In genomic region chr1:9129391-9130041, GRCh38 we compare ENCODE assay signal across 8 cellular contexts. TPM values are rescaled to one million over a fixed set of nuclear protein-coding genes. Genes with fewer than 3 reads are reported as not detected.
DNase-seq lines count a peak whose midpoint lies in the region; ATAC-seq and TF ChIP-seq lines count a peak whose summit lies in the region.

No MANE protein-coding gene starts in this region.

- H3K9me3 ChIP-seq in OCI-LY1 (ENCODE audit: low read length) (no peaks in the 10 kb centered on the region), suprapubic skin (no peaks in the 10 kb centered on the region)

- no peaks in the 10 kb centered on the region for H4K20me1 ChIP-seq in OCI-LY1 (ENCODE audit: insufficient read depth, low read length)

- H3K36me3 ChIP-seq in OCI-LY1 (ENCODE audit: insufficient read depth, low read length) (no peaks in the 10 kb centered on the region; the same call in 1 of the 2 replicates), suprapubic skin (no peaks in the 10 kb centered on the region)

- peak overlapping the region; percentile 46; the same call in 1 of the 2 replicates for H3K4me2 ChIP-seq in OCI-LY1 (ENCODE audit: low read length)

- peaks cover 52% of the 10 kb centered on the region for H3K4me1 Mint-ChIP-seq in activated T-cell treated with anti-CD3 and anti-CD28 coated beads, Interleukin-2, amount 50 U/mL, for 24 hours (ENCODE audit: low read depth)
- H3K4me1 Mint-ChIP-seq in neural crest cell, result peaks cover 9% of the 10 kb centered on the region

- ATAC-seq in GM19023 (IDR thresholded peaks at IDR 0.05; ENCODE audit: unreplicated experiment), result peak; percentile 55
- ATAC-seq in HG03159 (IDR thresholded peaks at IDR 0.05; ENCODE audit: unreplicated experiment), result peak; percentile 59

- H3K4me3 ChIP-seq in OCI-LY1 (ENCODE audit: low read depth, low read length, poor library complexity, severe bottlenecking) (peak overlapping the region; percentile 52), fibroblast of mammary gland (ENCODE audit: control insufficient read depth, low read depth, low read length) (peak overlapping the region; percentile 42), suprapubic skin (peak overlapping the region; percentile 83)

- H3K27me3 Mint-ChIP-seq in activated T-cell treated with anti-CD3 and anti-CD28 coated beads, Interleukin-2, amount 50 U/mL, for 24 hours, result no peaks in the 10 kb centered on the region
- peaks cover 66% of the 10 kb centered on the region for H3K27me3 Mint-ChIP-seq in neural crest cell (ENCODE audit: low read depth)

- H3K9me2 ChIP-seq in OCI-LY1 (ENCODE audit: low read depth, low read length), result no peaks in the 10 kb centered on the region

- no peaks in the 10 kb centered on the region for H3K36me3 Mint-ChIP-seq in activated T-cell treated with anti-CD3 and anti-CD28 coated beads, Interleukin-2, amount 50 U/mL, for 24 hours (ENCODE audit: low read depth)
- H3K36me3 Mint-ChIP-seq in neural crest cell (ENCODE audit: low read depth), result no peaks in the 10 kb centered on the region

- H3K4me3 Mint-ChIP-seq in activated T-cell treated with anti-CD3 and anti-CD28 coated beads, Interleukin-2, amount 50 U/mL, for 24 hours, result peak overlapping the region; percentile 62
- H3K4me3 Mint-ChIP-seq in neural crest cell, result peak overlapping the region; percentile 52

- peak overlapping the region; percentile 18 for H3K27ac Mint-ChIP-seq in activated T-cell treated with anti-CD3 and anti-CD28 coated beads, Interleukin-2, amount 50 U/mL, for 24 hours
- H3K27ac Mint-ChIP-seq in neural crest cell (ENCODE audit: unreplicated experiment), result no peak overlapping the region

- DNase-seq in AG08395 (ENCODE audit: low spot score), result peak; percentile 69
- DNase-seq in activated T-cell treated with anti-CD3 and anti-CD28 coated beads, Interleukin-2, amount 50 U/mL, for 24 hours, result peak; percentile 85
- peak; percentile 44 for DNase-seq in fibroblast of mammary gland (ENCODE audit: low read depth)
- peak; percentile 50 for DNase-seq in neural crest cell (ENCODE audit: low read depth, low spot score)
- peak; percentile 94 to 95 for DNase-seq in suprapubic skin (ENCODE audit: low spot score in 2 of 2)

- H3K9me3 Mint-ChIP-seq in activated T-cell treated with anti-CD3 and anti-CD28 coated beads, Interleukin-2, amount 50 U/mL, for 24 hours, result no peaks in the 10 kb centered on the region
- H3K9me3 Mint-ChIP-seq in neural crest cell, result peaks cover 4% of the 10 kb centered on the region

- no peak for TF ChIP-seq POLR2A in suprapubic skin (IDR thresholded peaks at IDR 0.05)

- no peaks in the 10 kb centered on the region for H3K79me2 ChIP-seq in OCI-LY1 (ENCODE audit: insufficient read depth, low read length)

- H3F3A ChIP-seq in OCI-LY1 (ENCODE audit: insufficient read depth, low read length), result peaks cover 4% of the 10 kb centered on the region; the same call in 1 of the 2 replicates

- 9% methylated on average over 13 of the region's 34 CpGs for WGBS in suprapubic skin

- TF ChIP-seq EP300 in suprapubic skin (IDR thresholded peaks at IDR 0.05), result no peak

- H2AFZ ChIP-seq in OCI-LY1 (ENCODE audit: low read length), result no peak overlapping the region

- H3K4me1 ChIP-seq in OCI-LY1 (ENCODE audit: insufficient read depth, low read length, severe bottlenecking) (peaks cover 7% of the 10 kb centered on the region), suprapubic skin (peaks cover 54% of the 10 kb centered on the region)

- H3K27ac ChIP-seq in OCI-LY1 (ENCODE audit: low read depth, low read length, poor library complexity, severe bottlenecking) (no peak overlapping the region), suprapubic skin (peak overlapping the region; percentile 96)

- H3K9ac ChIP-seq in OCI-LY1 (ENCODE audit: low read length), result no peak overlapping the region

- H3K27me3 ChIP-seq in OCI-LY1 (ENCODE audit: insufficient read depth, low read length) (peaks cover 6% of the 10 kb centered on the region; the same call in 1 of the 2 replicates), suprapubic skin (no peaks in the 10 kb centered on the region)

- TF ChIP-seq CTCF in OCI-LY1 (IDR thresholded peaks at IDR 0.05; ENCODE audit: low read length) (no peak), fibroblast of mammary gland (conservative IDR thresholded peaks at IDR 0.05; ENCODE audit: control insufficient read depth, insufficient read depth, low read depth, low read length) (no peak), neural crest cell (conservative IDR thresholded peaks at IDR 0.05) (no peak), suprapubic skin (IDR thresholded peaks at IDR 0.05) (no peak)

RNA-seq across cellular contexts. Expression of gene GPR157, which starts 0.6 kb away (rescaled TPM):
- total RNA-seq in neural crest cell, result 1.3 and 1.9 TPM in 2 replicates
- 10 to 100 TPM; 38.9 to 62.8 (median 44.2) TPM for total RNA-seq in suprapubic skin

Comparison
In these comparisons a context has a peak if more than half of its experiments do, and no peak if none do; other contexts are left out.
1. DNase-seq: peak in every context shown above with its lines; median percentile 94 in suprapubic skin; 85 in activated T-cell treated with anti-CD3 and anti-CD28 coated beads, Interleukin-2, amount 50 U/mL, for 24 hours; 69 in AG08395; 50 in neural crest cell; 44 in fibroblast of mammary gland.
2. RNA of gene GPR157, which starts 0.6 kb away (total RNA-seq): 38.9 to 62.8 TPM in suprapubic skin; 1.3 to 1.9 TPM in neural crest cell; every median in the first group is over 10 times any median in the second.
3. Peak in every context shown above with its lines, with median percentiles within 50 percentile points of each other: H3K4me3 ChIP-seq.